ENCODE assay signal across 23 cellular contexts in the genomic region with DNA sequence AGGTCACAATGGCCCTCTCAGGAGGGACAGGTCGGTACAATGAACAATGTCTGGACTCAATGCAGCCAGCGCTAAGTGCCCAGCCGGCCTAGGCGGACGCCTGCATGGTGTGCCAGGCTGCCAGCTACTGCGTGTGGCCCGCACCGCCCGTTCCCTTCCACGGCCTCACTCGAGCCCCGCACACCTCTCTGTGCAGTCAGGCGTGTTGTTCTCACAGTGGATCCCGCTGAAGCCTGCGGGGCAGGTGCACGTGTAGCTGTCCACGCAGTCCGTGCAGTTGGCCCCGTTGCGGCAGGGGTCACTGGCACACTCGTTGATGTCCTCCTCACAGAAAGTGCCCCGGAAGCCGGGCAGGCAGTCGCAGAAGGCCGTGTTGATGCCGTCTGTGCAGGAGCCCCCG.
"Had no signal": no experiment of that assay in that cellular context is flagged by ENCODE, and none has a peak within 500 bp of the region (broad histone marks: within the 10 kb centered on the region; RNA-seq: fewer than 3 reads in every experiment).

No MANE protein-coding gene starts in this region.

- H3K4me1 ChIP-seq: colonic mucosa, SJSA1 had no signal

- H3K36me3 Mint-ChIP-seq: naive B cell, type B pancreatic cell had no signal

- H3K4me1 Mint-ChIP-seq: activated naive CD4-positive, alpha-beta T cell treated with anti-CD3 and anti-CD28 coated beads, Interleukin-2, amount 10 ng/mL, durations not matched to agents 7 days and 5 days; central memory CD8-positive, alpha-beta T cell; naive B cell; stimulated activated naive CD8-positive, alpha-beta T cell treated with anti-CD3 and anti-CD28 coated beads, Interleukin-15, amount 100 ng/mL, for 72 hours had no signal

- H3K4me3 ChIP-seq: colonic mucosa, hepatocyte, SJSA1, thoracic aorta had no signal

- DNase-seq: activated CD4-positive, alpha-beta T cell treated with anti-CD3 and anti-CD28 coated beads, Interleukin-2, amount 50 U/mL, for 1 hour; activated CD4-positive, CD25-positive, alpha-beta regulatory T cell treated with anti-CD3 and anti-CD28 coated beads, Interleukin-2, amount 50 U/mL, for 72 hours; activated CD8-positive, alpha-beta memory T cell treated with anti-CD3 and anti-CD28 coated beads, Interleukin-2, amount 50 U/mL, for 48 hours; activated effector memory CD4-positive, alpha-beta T cell treated with anti-CD3 and anti-CD28 coated beads, Interleukin-2, amount 50 U/mL, for 16 hours; activated naive CD4-positive, alpha-beta T cell treated with anti-CD3 and anti-CD28 coated beads, Interleukin-2, amount 10 ng/mL, durations not matched to agents 7 days and 5 days; activated T-cell treated with anti-CD3 and anti-CD28 coated beads, Interleukin-2, amount 50 U/mL, for 48 hours; colonic mucosa; mesendoderm; naive B cell; retina; stimulated activated CD4-positive, alpha-beta T cell treated with anti-CD3 and anti-CD28 coated beads, Interleukin-4, amount 100 ng/mL, for 4 hours; stimulated activated naive CD8-positive, alpha-beta T cell treated with anti-CD3 and anti-CD28 coated beads, Interleukin-15, amount 100 ng/mL, for 72 hours; T-helper 1 cell; WERI-Rb-1 had no signal

- ATAC-seq: stimulated activated naive CD8-positive, alpha-beta T cell treated with anti-CD3 and anti-CD28 coated beads, Interleukin-15, amount 100 ng/mL, for 72 hours had no signal

- H3K27ac ChIP-seq: colonic mucosa, epithelial cell of prostate, hepatocyte, SJSA1, thoracic aorta, WERI-Rb-1 had no signal

- H3K4me3 Mint-ChIP-seq: activated naive CD4-positive, alpha-beta T cell treated with anti-CD3 and anti-CD28 coated beads, Interleukin-2, amount 10 ng/mL, durations not matched to agents 7 days and 5 days; brain; central memory CD8-positive, alpha-beta T cell; naive B cell; neural crest cell; stimulated activated naive CD8-positive, alpha-beta T cell treated with anti-CD3 and anti-CD28 coated beads, Interleukin-15, amount 100 ng/mL, for 72 hours; type B pancreatic cell had no signal

- H3K27me3 ChIP-seq: colonic mucosa, hepatocyte, SJSA1 had no signal

- H3K27me3 Mint-ChIP-seq: activated naive CD4-positive, alpha-beta T cell treated with anti-CD3 and anti-CD28 coated beads, Interleukin-2, amount 10 ng/mL, durations not matched to agents 7 days and 5 days; brain; central memory CD8-positive, alpha-beta T cell; naive B cell; progenitor cell of endocrine pancreas; stimulated activated naive CD8-positive, alpha-beta T cell treated with anti-CD3 and anti-CD28 coated beads, Interleukin-15, amount 100 ng/mL, for 72 hours; type B pancreatic cell had no signal

- H3K9me3 Mint-ChIP-seq: activated naive CD4-positive, alpha-beta T cell treated with anti-CD3 and anti-CD28 coated beads, Interleukin-2, amount 10 ng/mL, durations not matched to agents 7 days and 5 days; brain; central memory CD8-positive, alpha-beta T cell; naive B cell; neural crest cell; stimulated activated naive CD8-positive, alpha-beta T cell treated with anti-CD3 and anti-CD28 coated beads, Interleukin-15, amount 100 ng/mL, for 72 hours; type B pancreatic cell had no signal

- H3K27ac Mint-ChIP-seq: activated naive CD4-positive, alpha-beta T cell treated with anti-CD3 and anti-CD28 coated beads, Interleukin-2, amount 10 ng/mL, durations not matched to agents 7 days and 5 days; progenitor cell of endocrine pancreas; type B pancreatic cell had no signal

- H3K9me3 ChIP-seq: colonic mucosa, SJSA1, thoracic aorta had no signal
